ENCODE assay signal across 18 cellular contexts in genomic region chr3:30475809-30476178, GRCh38.
"Had no signal": no experiment of that assay in that cellular context is flagged by ENCODE, and none has a peak within 500 bp of the region (broad histone marks: within the 10 kb centered on the region; RNA-seq: fewer than 3 reads in every experiment).

No MANE protein-coding gene starts in this region.

- H3K4me1 Mint-ChIP-seq: neural crest cell had no signal

- H3K9me3 ChIP-seq: heart right ventricle, sigmoid colon, thyroid gland had no signal

- H3K27ac Mint-ChIP-seq: activated naive CD8-positive, alpha-beta T cell treated with anti-CD3 and anti-CD28 coated beads, Interleukin-2, amount 10 ng/mL, durations not matched to agents 7 days and 5 days; endodermal cell had no signal

- ATAC-seq: heart right ventricle had no signal

- H3K4me3 Mint-ChIP-seq: activated naive CD8-positive, alpha-beta T cell treated with anti-CD3 and anti-CD28 coated beads, Interleukin-2, amount 10 ng/mL, durations not matched to agents 7 days and 5 days; endodermal cell; neural crest cell had no signal

- H3K4me3 ChIP-seq: coronary artery, heart right ventricle, sigmoid colon, thyroid gland had no signal

- FAIRE-seq: bronchial epithelial cell, kidney had no signal

- H3K36me3 ChIP-seq: heart right ventricle, sigmoid colon, thyroid gland had no signal

- H3K27me3 Mint-ChIP-seq: activated naive CD8-positive, alpha-beta T cell treated with anti-CD3 and anti-CD28 coated beads, Interleukin-2, amount 10 ng/mL, durations not matched to agents 7 days and 5 days had no signal

- H3K27me3 ChIP-seq: heart right ventricle, sigmoid colon, thyroid gland had no signal

- DNase-seq: activated CD4-positive, CD25-positive, alpha-beta regulatory T cell; activated naive CD4-positive, alpha-beta T cell treated with Interleukin-2 at 50 U/mL for 16 hours; activated naive CD8-positive, alpha-beta T cell treated with anti-CD3 and anti-CD28 coated beads, Interleukin-2, amount 10 ng/mL, durations not matched to agents 7 days and 5 days; amygdala; cerebellar nuclear complex; endodermal cell; heart right ventricle; kidney; midbrain; occipital lobe; posterior cingulate gyrus; sigmoid colon; substantia nigra; T-helper 9 cell; thyroid gland had no signal

- H3K27ac ChIP-seq: coronary artery, sigmoid colon, thyroid gland had no signal
